In the genomic region with DNA sequence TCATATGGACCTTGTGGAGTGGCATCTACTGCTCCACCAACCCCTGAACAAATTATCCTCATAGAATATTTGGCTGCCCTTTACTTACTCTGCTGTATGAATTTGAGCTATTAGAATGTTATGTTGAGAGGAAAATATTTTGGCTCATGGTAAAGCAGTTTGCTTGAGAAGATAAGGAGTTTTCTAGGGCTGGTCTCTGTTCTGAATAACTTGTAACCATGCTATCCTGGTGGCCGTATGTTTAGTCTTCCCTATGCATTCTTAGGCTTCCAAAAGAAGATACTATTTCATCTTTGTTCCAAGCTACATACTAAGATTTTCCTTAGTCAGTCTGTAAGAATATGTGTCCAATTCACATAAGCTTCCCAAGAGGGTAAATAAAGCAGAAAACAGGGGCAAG, we compare ENCODE assay signal across 35 cellular contexts.
"Had no signal": no experiment of that assay in that cellular context is flagged by ENCODE, and none has a peak within 500 bp of the region (broad histone marks: within the 10 kb centered on the region; RNA-seq: fewer than 3 reads in every experiment).

No MANE protein-coding gene starts in this region.

- H3K36me3 ChIP-seq: adrenal gland, ascending aorta, brain microvascular endothelial cell, gastrocnemius medialis, heart left ventricle, WERI-Rb-1 had no signal

- H3K4me1 ChIP-seq: adrenal gland, ascending aorta, gastrocnemius medialis, heart left ventricle had no signal

- H3K27ac Mint-ChIP-seq: activated B cell treated with CpG ODN at 0.5 μM for 24 hours; activated CD8-positive, alpha-beta T cell treated with anti-CD3 and anti-CD28 coated beads for 36 hours; activated naive CD8-positive, alpha-beta T cell; activated T-helper 17 cell treated with anti-CD3 and anti-CD28 coated beads, Interleukin-2, amount 50 U/mL, for 72 hours; T-helper 17 cell; T-helper 2 cell treated with Interferon-gamma antibody and Interleukin-4, amounts not matched to agents 5 μg/mL and 100 μg/mL, for 36 hours had no signal

- H3K27me3 ChIP-seq: adrenal gland, ascending aorta, brain microvascular endothelial cell, foreskin keratinocyte, gastrocnemius medialis, heart left ventricle had no signal

- H3K27me3 Mint-ChIP-seq: activated B cell treated with CpG ODN at 0.5 μM for 24 hours; activated CD8-positive, alpha-beta T cell treated with anti-CD3 and anti-CD28 coated beads for 36 hours; activated naive CD8-positive, alpha-beta T cell; activated T-helper 17 cell treated with anti-CD3 and anti-CD28 coated beads, Interleukin-2, amount 50 U/mL, for 72 hours; central memory CD8-positive, alpha-beta T cell; T-helper 17 cell had no signal

- H3K4me1 Mint-ChIP-seq: activated B cell treated with CpG ODN at 0.5 μM for 24 hours; activated T-helper 17 cell treated with anti-CD3 and anti-CD28 coated beads, Interleukin-2, amount 50 U/mL, for 72 hours; central memory CD8-positive, alpha-beta T cell; T-helper 17 cell had no signal

- H3K4me3 Mint-ChIP-seq: activated B cell treated with CpG ODN at 0.5 μM for 24 hours; activated CD8-positive, alpha-beta T cell treated with anti-CD3 and anti-CD28 coated beads for 36 hours; activated naive CD8-positive, alpha-beta T cell; activated T-cell treated with anti-CD3 and anti-CD28 coated beads, Interleukin-2, amount 50 U/mL, for 4 hours; activated T-helper 17 cell treated with anti-CD3 and anti-CD28 coated beads, Interleukin-2, amount 50 U/mL, for 72 hours; central memory CD8-positive, alpha-beta T cell; T-helper 17 cell; T-helper 2 cell treated with Interferon-gamma antibody and Interleukin-4, amounts not matched to agents 5 μg/mL and 100 μg/mL, for 36 hours had no signal

- H3K9me3 ChIP-seq: adrenal gland, ascending aorta, gastrocnemius medialis, heart left ventricle had no signal

- ATAC-seq: activated CD4-positive, CD25-positive, alpha-beta regulatory T cell treated with anti-CD3 and anti-CD28 coated beads, Interleukin-2, amount 50 U/mL, for 24 hours; activated CD8-positive, alpha-beta T cell treated with anti-CD3 and anti-CD28 coated beads for 36 hours; activated T-cell treated with anti-CD3 and anti-CD28 coated beads, Interleukin-2, amount 50 U/mL, for 4 hours; activated T-helper 17 cell treated with anti-CD3 and anti-CD28 coated beads, Interleukin-2, amount 50 U/mL, for 72 hours; esophagus mucosa; gastrocnemius medialis; heart left ventricle; T-helper 17 cell had no signal

- H3K27ac ChIP-seq: adrenal gland, ascending aorta, brain microvascular endothelial cell, foreskin keratinocyte, gastrocnemius medialis, heart left ventricle, WERI-Rb-1 had no signal

- DNase-seq: activated B cell treated with CpG ODN at 0.5 μM for 24 hours; activated CD4-positive, alpha-beta T cell treated with anti-CD3 and anti-CD28 coated beads for 48 hours; activated CD4-positive, alpha-beta T cell treated with anti-CD3 and anti-CD28 coated beads, Interleukin-2, amount 50 U/mL, for 1 hour; activated CD4-positive, alpha-beta T cell treated with anti-CD3 and anti-CD28 coated beads, Interleukin-2, amount 50 U/mL, for 48 hours; activated CD8-positive, alpha-beta memory T cell treated with anti-CD3 and anti-CD28 coated beads for 24 hours; activated CD8-positive, alpha-beta T cell treated with anti-CD3 and anti-CD28 coated beads for 36 hours; activated effector memory CD4-positive, alpha-beta T cell treated with Interleukin-2 at 50 U/mL for 16 hours; activated gamma-delta T cell treated with Interleukin-2 at 50 U/mL for 16 hours; activated naive CD4-positive, alpha-beta T cell treated with anti-CD3 and anti-CD28 coated beads, Interleukin-2, amount 50 U/mL, for 16 hours; activated naive CD4-positive, alpha-beta T cell treated with Interleukin-2 at 50 U/mL for 16 hours; activated T-cell treated with anti-CD3 and anti-CD28 coated beads, Interleukin-2, amount 50 U/mL, for 4 hours; adrenal gland; amygdala; brain microvascular endothelial cell; cortex of kidney; dermis blood vessel endothelial cell; effector CD4-positive, alpha-beta T cell; foreskin keratinocyte; gastrocnemius medialis; glutamatergic neuron; heart left ventricle; T-helper 1 cell; T-helper 17 cell; T1000; WERI-Rb-1 had no signal

- H3K4me3 ChIP-seq: adrenal gland, ascending aorta, gastrocnemius medialis, heart left ventricle had no signal

- FAIRE-seq: bronchial epithelial cell, colon, endothelial cell of umbilical vein had no signal

- H3K36me3 Mint-ChIP-seq: activated naive CD8-positive, alpha-beta T cell had no signal

- H3K9me3 Mint-ChIP-seq: activated CD8-positive, alpha-beta T cell treated with anti-CD3 and anti-CD28 coated beads for 36 hours had no signal
